Comparison of ENCODE assay signal across 8 cellular contexts in genomic region chrX:29042341-29042740, GRCh38.
"Had no signal": no experiment of that assay in that cellular context is flagged by ENCODE, and none has a peak within 500 bp of the region (broad histone marks: within the 10 kb centered on the region; RNA-seq: fewer than 3 reads in every experiment).

No MANE protein-coding gene starts in this region.

- H3K4me3 ChIP-seq: GM12878 had no signal

- DNase-seq: GDM1, GF-D8 had no signal

- ATAC-seq: GM12878 had no signal

- FAIRE-seq: G401.6, GM12878, GM12891, GM12892, GM18507, GM19239 had no signal
